In genomic region chr2:217987391-217987790, GRCh38 we compare ENCODE assay signal across 21 cellular contexts. TPM values are rescaled to one million over a fixed set of nuclear protein-coding genes. Genes with fewer than 3 reads are reported as not detected.
DNase-seq lines count a peak whose midpoint lies in the region; ATAC-seq, FAIRE-seq and TF ChIP-seq lines count a peak whose summit lies in the region.
"Had no signal": no experiment of that assay in that cellular context is flagged by ENCODE, and none has a peak within 500 bp of the region (broad histone marks: within the 10 kb centered on the region; RNA-seq: fewer than 3 reads in every experiment).

No MANE protein-coding gene starts in this region.

- 84 to 93% (median 85%) methylated on average over 4 of the region's 4 CpGs for WGBS in adrenal gland, 4 donors
- 93 to 97% methylated on average over 4 of the region's 4 CpGs for WGBS in lung, 2 donors
- WGBS in stomach, 5 donors, result 90 to 100% (median 97%) methylated on average over 4 of the region's 4 CpGs

- TF ChIP-seq POLR2A in adrenal gland (IDR thresholded peaks at IDR 0.05) (no peak), stomach (IDR thresholded peaks at IDR 0.05) (no peak), GM12892 (IDR thresholded peaks at IDR 0.05; ENCODE audit: low read depth, low read length) (no peak)

- no peak overlapping the region for H3K4me3 Mint-ChIP-seq in HFFc6
- H3K4me3 Mint-ChIP-seq: activated CD4-positive, alpha-beta T cell treated with anti-CD3 and anti-CD28 coated beads, Interleukin-2, amount 10 ng/mL, durations not matched to agents 7 days and 5 days; dendritic cell treated with granulocyte-macrophage colony-stimulating factor and Interleukin-4, amounts not matched to agents 40 ng/mL and 50 ng/mL, for 4 days; naive thymus-derived CD4-positive, alpha-beta T cell; T-helper 17 cell had no signal

- ATAC-seq in lung (ENCODE audit: insufficient read depth, low FRiP score) (no peak), GM21423 (IDR thresholded peaks at IDR 0.05; ENCODE audit: unreplicated experiment) (no peak)
- ATAC-seq: naive thymus-derived CD4-positive, alpha-beta T cell; T-helper 17 cell had no signal

- peaks cover 5% of the 10 kb centered on the region for H3K27me3 Mint-ChIP-seq in HFFc6 (ENCODE audit: insufficient read depth)

- H3K9me3 ChIP-seq in adrenal gland (replicated peaks in 1 of 3) (no peaks in the 10 kb centered on the region), lung (ENCODE audit: control insufficient read depth in 2 of 2, insufficient read depth in 1 of 2, low read length in 1 of 2) (no peaks in the 10 kb centered on the region), stomach (no peaks in the 10 kb centered on the region)

- DNase-seq in HFFc6, result no peak
- peak in 2 of 7 donors; percentile 16 to 30 for DNase-seq in adrenal gland
- DNase-seq in lung (ENCODE audit: low spot score), result no peak
- DNase-seq in stomach, result no peak
- no peak for DNase-seq in NAMALWA (ENCODE audit: low spot score)
- no peak for DNase-seq in iPS-NIHi7 (ENCODE audit: extremely low spot score)
- DNase-seq in GM12892 (ENCODE audit: insufficient read length), result no peak
- DNase-seq: activated CD4-positive, alpha-beta T cell treated with anti-CD3 and anti-CD28 coated beads, Interleukin-2, amount 10 ng/mL, durations not matched to agents 7 days and 5 days; activated naive CD4-positive, alpha-beta T cell; activated T-cell treated with anti-CD3 and anti-CD28 coated beads, Interleukin-2, amount 50 U/mL, for 48 hours; amniotic stem cell; GDM1; naive thymus-derived CD4-positive, alpha-beta T cell; NCI-H2171 treated with DMSO at 0.1 percent for 48 hours; occipital lobe; T-helper 17 cell had no signal

- FAIRE-seq in GM12892 (lab: Jason Lieb, UNC), result no peak
- FAIRE-seq: RCC 7860 had no signal

- H3K27ac ChIP-seq in adrenal gland (peak overlapping the region in 4 of 5 donors; percentile 54 to 84 (median 78)), lung (ENCODE audit: low read depth in 1 of 2, low read length in 1 of 2) (peak overlapping the region; percentile 42 to 78), stomach (peak overlapping the region in 3 of 5 donors; percentile 78 to 82 (median 82))
- H3K27ac ChIP-seq: SK-N-MC had no signal

- H3K4me1 ChIP-seq in adrenal gland (replicated peaks in 1 of 2) (peaks cover 17 to 26% of the 10 kb centered on the region in 2 donors), lung (ENCODE audit: control insufficient read depth in 2 of 2, insufficient read depth in 2 of 2, low read length in 2 of 2) (peaks cover 3 to 13% of the 10 kb centered on the region in 2 donors), stomach (peaks cover 16 to 21% (median 18%) of the 10 kb centered on the region in 4 donors)

- no peak for TF ChIP-seq CTCF in HFFc6 (IDR thresholded peaks at IDR 0.05)
- TF ChIP-seq CTCF in adrenal gland (IDR thresholded peaks at IDR 0.05), result no peak
- TF ChIP-seq CTCF in lung (IDR thresholded peaks at IDR 0.05; ENCODE audit: control extremely low read depth, extremely low read depth), result no peak
- no peak for TF ChIP-seq CTCF in stomach (IDR thresholded peaks at IDR 0.05)

- intact Hi-C loops in adrenal gland (cut with DNase I), result loop anchor here (5.0 to 10.0 kb wide), 4 partner anchors 53 to 200 kb away; no protein-coding TSS in a partner anchor
- intact Hi-C loops in stomach (cut with DNase I; ENCODE audit: low total_unique reads), result loop anchor here (5.0 to 10.0 kb wide), 2 partner anchors 93 to 200 kb away; no protein-coding TSS in a partner anchor

- no peaks in the 10 kb centered on the region for H3K9me3 Mint-ChIP-seq in HFFc6
- H3K9me3 Mint-ChIP-seq: activated CD4-positive, alpha-beta T cell treated with anti-CD3 and anti-CD28 coated beads, Interleukin-2, amount 10 ng/mL, durations not matched to agents 7 days and 5 days; dendritic cell treated with granulocyte-macrophage colony-stimulating factor and Interleukin-4, amounts not matched to agents 40 ng/mL and 50 ng/mL, for 4 days; naive thymus-derived CD4-positive, alpha-beta T cell had no signal

- TF ChIP-seq EP300 in stomach (IDR thresholded peaks at IDR 0.05), result no peak

- peak overlapping the region; percentile 11; the same call in 1 of the 2 replicates for H3K27ac Mint-ChIP-seq in HFFc6
- H3K27ac Mint-ChIP-seq: activated CD4-positive, alpha-beta T cell treated with anti-CD3 and anti-CD28 coated beads, Interleukin-2, amount 10 ng/mL, durations not matched to agents 7 days and 5 days; dendritic cell treated with granulocyte-macrophage colony-stimulating factor and Interleukin-4, amounts not matched to agents 40 ng/mL and 50 ng/mL, for 4 days; naive thymus-derived CD4-positive, alpha-beta T cell; T-helper 17 cell had no signal

- peaks cover 0 to 6% of the 10 kb centered on the region in 2 donors for H3K36me3 ChIP-seq in adrenal gland (replicated peaks in 1 of 2)
- H3K36me3 ChIP-seq in lung (ENCODE audit: control insufficient read depth in 2 of 2, insufficient read depth in 2 of 2, low read length in 2 of 2), result no peaks in the 10 kb centered on the region
- H3K36me3 ChIP-seq in stomach, result no peaks in the 10 kb centered on the region

- H3K4me3 ChIP-seq in adrenal gland (no peak overlapping the region), lung (no peak overlapping the region), stomach (no peak overlapping the region)
- H3K4me3 ChIP-seq: GM23248, SK-N-MC had no signal

- H3K36me3 Mint-ChIP-seq in HFFc6 (ENCODE audit: low read depth), result peaks cover 19% of the 10 kb centered on the region
- H3K36me3 Mint-ChIP-seq: naive thymus-derived CD4-positive, alpha-beta T cell had no signal

- H3K27me3 ChIP-seq in adrenal gland (no peaks in the 10 kb centered on the region), lung (ENCODE audit: control insufficient read depth, insufficient read depth) (no peaks in the 10 kb centered on the region), stomach (no peaks in the 10 kb centered on the region)

- peaks cover 10% of the 10 kb centered on the region for H3K4me1 Mint-ChIP-seq in HFFc6 (ENCODE audit: low read depth)

RNA-seq across cellular contexts. Expression of gene TNS1, which starts 15.4 kb away (rescaled TPM):
- 100 to 1,000 TPM; 113 to 139 (median 126) TPM for total RNA-seq in HFFc6 (2021; fragmentation: NEBNext Ultra II Directional; extraction: Animal tissue kit (Norgen Biotek cat#: 25700))
- total RNA-seq in adrenal gland, result 100 to 1,000 TPM; 238 to 341 (median 304) TPM
- polyA plus RNA-seq in adrenal gland, result 100 to 1,000 TPM in 2 of 3 donors, 10 to 100 TPM in 1; 46.7 to 123 (median 122) TPM
- 100 to 1,000 TPM; 308 to 377 TPM for total RNA-seq in lung
- 100 to 1,000 TPM in 1 of 2 donors, 10 to 100 TPM in 1; 67.0 to 108 TPM for polyA plus RNA-seq in lung
- 100 to 1,000 TPM; 145 to 682 (median 198) TPM for total RNA-seq in stomach
- polyA plus RNA-seq in stomach, result 10 to 100 TPM; 18.5 to 44.9 (median 33.2) TPM
- 1.6 TPM for polyA plus RNA-seq in GM12892 (2012; ENCODE audit: missing spikeins)
- polyA plus RNA-seq: naive thymus-derived CD4-positive, alpha-beta T cell had no signal
